In the genomic region with DNA sequence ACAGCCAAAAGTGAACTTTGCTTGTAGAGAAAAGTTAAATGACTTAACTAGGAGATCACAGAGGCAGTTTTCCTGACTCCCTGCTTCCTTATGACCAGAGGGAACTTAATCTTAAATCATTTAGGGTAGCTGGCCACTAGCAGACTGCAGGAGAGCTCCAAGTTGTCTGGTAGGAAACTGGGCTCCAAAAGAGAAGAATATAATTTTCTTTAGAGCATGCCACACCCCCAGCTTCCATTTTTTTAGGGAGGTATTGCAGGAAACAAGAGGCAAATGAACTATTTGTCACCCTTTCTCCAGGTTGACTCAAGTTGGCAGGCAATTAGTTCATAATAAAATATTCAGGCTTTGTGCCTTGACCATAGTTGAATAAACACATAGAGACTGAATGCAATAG, we compare ENCODE assay signal across 8 cellular contexts. TPM values are rescaled to one million over a fixed set of nuclear protein-coding genes. Genes with fewer than 3 reads are reported as not detected.
A peak's percentile ranks its signal among the peaks of the same experiment; 100 is the strongest.
DNase-seq lines count a peak whose midpoint lies in the region; ATAC-seq and TF ChIP-seq lines count a peak whose summit lies in the region.

No MANE protein-coding gene starts in this region.

- H3K4me1 Mint-ChIP-seq in nephron: peaks cover 45% of the 10 kb centered on the region

- H3K9ac ChIP-seq in BLaER1: peak overlapping the region; percentile 87

- no peaks in the 10 kb centered on the region for H4K20me1 ChIP-seq in BLaER1

- peak overlapping the region; percentile 74 for H3K4me2 ChIP-seq in BLaER1

- peak overlapping the region; percentile 91 to 98 (median 91) for H3K4me3 Mint-ChIP-seq in nephron

- no peak for TF ChIP-seq CTCF in nephron (IDR thresholded peaks at IDR 0.05; ENCODE audit: unreplicated experiment in 3 of 3)

- H3K27me3 ChIP-seq in BLaER1: no peaks in the 10 kb centered on the region
- H3K27me3 ChIP-seq in MG63: no peaks in the 10 kb centered on the region
- no peaks in the 10 kb centered on the region for H3K27me3 ChIP-seq in ectodermal cell (ENCODE audit: control insufficient read depth, insufficient read depth, low read length, poor library complexity, severe bottlenecking)

- no peak for ATAC-seq in HG03439 (IDR thresholded peaks at IDR 0.05; ENCODE audit: unreplicated experiment)

- H3K4me3 ChIP-seq in BLaER1 (peak overlapping the region; percentile 76), MG63 (peak overlapping the region; percentile 76), ectodermal cell (ENCODE audit: insufficient read depth, low read depth, low read length) (peak overlapping the region; percentile 61)

- H3K36me3 Mint-ChIP-seq in nephron (ENCODE audit: low read depth): peaks cover 19% of the 10 kb centered on the region

- DNase-seq in MG63 (no peak), NCI-H82 (lab: John Stamatoyannopoulos, UW) (no peak), HPDE6-E6E7 (ENCODE audit: extremely low spot score) (no peak), NAMALWA (ENCODE audit: low spot score) (no peak)

- peaks cover 41% of the 10 kb centered on the region for H3K4me1 ChIP-seq in BLaER1
- peaks cover 5% of the 10 kb centered on the region for H3K4me1 ChIP-seq in ectodermal cell (ENCODE audit: control insufficient read depth, insufficient read depth, low read length)

- H3K9me3 ChIP-seq in BLaER1 (no peaks in the 10 kb centered on the region), MG63 (no peaks in the 10 kb centered on the region), ectodermal cell (ENCODE audit: control insufficient read depth, low read length) (no peaks in the 10 kb centered on the region)

- H3K27ac Mint-ChIP-seq in nephron: peak overlapping the region; percentile 91 to 98 (median 95)

- H3K9me3 Mint-ChIP-seq in nephron: no peaks in the 10 kb centered on the region

- peaks cover 17% of the 10 kb centered on the region for H3K36me3 ChIP-seq in BLaER1
- peaks cover 24% of the 10 kb centered on the region for H3K36me3 ChIP-seq in MG63
- H3K36me3 ChIP-seq in ectodermal cell (ENCODE audit: control insufficient read depth, insufficient read depth, low read length): no peaks in the 10 kb centered on the region

- H3K27ac ChIP-seq in BLaER1: peak overlapping the region; percentile 80
- peak overlapping the region; percentile 18 for H3K27ac ChIP-seq in ectodermal cell (ENCODE audit: insufficient read depth, low read depth, low read length, poor library complexity, severe bottlenecking)

- no peaks in the 10 kb centered on the region for H3K27me3 Mint-ChIP-seq in nephron (ENCODE audit: low read depth)

RNA-seq across cellular contexts. Expression of a gene that starts 2.6 kb away (rescaled TPM):
- 14.4 and 20.6 TPM in 2 replicates for total RNA-seq in MG63 (2014; rRNA removed; shearing (Covaris generic); ENCODE audit: low replicate concordance)
- polyA plus RNA-seq in ectodermal cell (2013, experiment 1 of 4): 16.2 TPM
- polyA plus RNA-seq in ectodermal cell (2013, experiment 2 of 4): 14.0 TPM
- polyA plus RNA-seq in ectodermal cell (2013, experiment 3 of 4): 12.9 TPM
- polyA plus RNA-seq in ectodermal cell (2013, experiment 4 of 4): 14.8 TPM

RNA-seq across cellular contexts. Expression of a gene that starts 2.9 kb away (rescaled TPM):
- total RNA-seq in MG63 (2014; rRNA removed; shearing (Covaris generic); ENCODE audit: low replicate concordance): 12.4 and 41.3 TPM in 2 replicates
- polyA plus RNA-seq in ectodermal cell (2013, experiment 1 of 4): 27.0 TPM
- 23.0 TPM for polyA plus RNA-seq in ectodermal cell (2013, experiment 2 of 4)
- 27.3 TPM for polyA plus RNA-seq in ectodermal cell (2013, experiment 3 of 4)
- 26.3 TPM for polyA plus RNA-seq in ectodermal cell (2013, experiment 4 of 4)
